ENCODE assay signal across 8 cellular contexts in the genomic region with DNA sequence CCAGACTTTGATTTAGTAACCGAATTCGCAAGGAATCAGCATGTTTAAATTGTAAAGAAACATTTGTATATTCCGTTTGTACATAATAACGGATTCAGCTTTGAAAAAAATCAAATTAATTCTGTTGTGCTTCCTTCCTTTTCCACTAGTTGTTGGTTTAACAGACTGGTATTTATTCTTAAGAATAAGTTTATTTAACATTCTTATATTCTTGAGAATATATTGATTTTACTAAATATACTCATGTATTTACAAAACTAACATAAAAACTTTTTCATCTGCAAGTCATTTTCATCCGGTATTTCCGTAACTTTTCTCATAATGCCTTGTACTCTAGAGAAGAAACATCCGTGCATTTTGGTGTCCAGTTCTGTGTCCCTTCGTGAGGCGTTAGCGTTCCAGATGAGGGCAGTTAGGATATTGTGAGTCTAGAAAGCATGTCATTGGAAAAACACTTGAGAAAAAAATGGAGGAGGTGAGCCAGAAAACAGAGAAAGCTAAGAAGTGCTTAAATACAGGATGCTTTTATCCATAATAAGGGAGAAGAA. TPM values are rescaled to one million over a fixed set of nuclear protein-coding genes. Genes with fewer than 3 reads are reported as not detected.
A peak's percentile ranks its signal among the peaks of the same experiment; 100 is the strongest.
DNase-seq lines count a peak whose midpoint lies in the region; ATAC-seq and TF ChIP-seq lines count a peak whose summit lies in the region.

No MANE protein-coding gene starts in this region.

- no peak for TF ChIP-seq EP300 in stomach (IDR thresholded peaks at IDR 0.05)

- H3K36me3 ChIP-seq in iPS-18a (ENCODE audit: control insufficient read depth, low read depth, low read length) (no peaks in the 10 kb centered on the region), stomach (peaks cover 0 to 17% (median 7%) of the 10 kb centered on the region in 4 donors)

- peak overlapping the region; percentile 81 for H3K27ac Mint-ChIP-seq in activated T-helper 1 cell treated with anti-CD3 and anti-CD28 coated beads, Interleukin-12 subunit alpha, Interleukin-12 subunit beta, Interleukin-2, Interleukin-4 antibody, amounts not matched to agents 30 ng/mL and 10 ng/mL and 1 ng/mL, durations not matched to agents 14 hours and 24 hours and 36 hours

- H3K27me3 ChIP-seq in iPS-18a (ENCODE audit: control insufficient read depth, insufficient read depth, low read length) (no peaks in the 10 kb centered on the region), stomach (no peaks in the 10 kb centered on the region)

- no peak for DNase-seq in activated T-cell treated with anti-CD3 and anti-CD28 coated beads, Interleukin-2, amount 50 U/mL, for 4 hours
- DNase-seq in activated T-cell treated with anti-CD3 and anti-CD28 coated beads, Interleukin-2, amount 50 U/mL, for 48 hours: no peak
- no peak for DNase-seq in activated T-helper 1 cell treated with anti-CD3 and anti-CD28 coated beads, Interleukin-12 subunit alpha, Interleukin-12 subunit beta, Interleukin-2, Interleukin-4 antibody, amounts not matched to agents 30 ng/mL and 10 ng/mL and 1 ng/mL, durations not matched to agents 14 hours and 24 hours and 36 hours (ENCODE audit: low spot score)
- DNase-seq in stomach: no peak
- no peak for DNase-seq in NCI-H345 treated with DMSO at 0.1 percent for 48 hours (lab: John Stamatoyannopoulos, UW; ENCODE audit: unreplicated experiment)

- peaks cover 14% of the 10 kb centered on the region for H3K36me3 Mint-ChIP-seq in activated T-cell treated with anti-CD3 and anti-CD28 coated beads, Interleukin-2, amount 50 U/mL, for 4 hours (ENCODE audit: insufficient read depth)
- H3K36me3 Mint-ChIP-seq in activated T-helper 1 cell treated with anti-CD3 and anti-CD28 coated beads, Interleukin-12 subunit alpha, Interleukin-12 subunit beta, Interleukin-2, Interleukin-4 antibody, amounts not matched to agents 30 ng/mL and 10 ng/mL and 1 ng/mL, durations not matched to agents 14 hours and 24 hours and 36 hours (ENCODE audit: low read depth): peaks cover 26% of the 10 kb centered on the region

- intact Hi-C loops in activated T-helper 1 cell treated with anti-CD3 and anti-CD28 coated beads, Interleukin-12 subunit alpha, Interleukin-12 subunit beta, Interleukin-2, Interleukin-4 antibody, amounts not matched to agents 30 ng/mL and 10 ng/mL and 1 ng/mL, durations not matched to agents 14 hours and 24 hours and 36 hours (cut with micrococcal nuclease): loop anchor here (1.0 to 10.0 kb wide), 7 partner anchors 24 to 1370 kb away; partner anchors contain the start of genes ECI2, GMDS, SERPINB1 and SERPINB9
- intact Hi-C loops in stomach (cut with DNase I; ENCODE audit: low total_unique reads): no loop called here

- no peak for TF ChIP-seq CTCF in stomach (IDR thresholded peaks at IDR 0.05)

- peaks cover 48% of the 10 kb centered on the region for H3K4me1 Mint-ChIP-seq in activated T-cell treated with anti-CD3 and anti-CD28 coated beads, Interleukin-2, amount 50 U/mL, for 4 hours (ENCODE audit: low read depth)
- H3K4me1 Mint-ChIP-seq in activated T-helper 1 cell treated with anti-CD3 and anti-CD28 coated beads, Interleukin-12 subunit alpha, Interleukin-12 subunit beta, Interleukin-2, Interleukin-4 antibody, amounts not matched to agents 30 ng/mL and 10 ng/mL and 1 ng/mL, durations not matched to agents 14 hours and 24 hours and 36 hours (ENCODE audit: low read depth): peaks cover 45% of the 10 kb centered on the region

- peak overlapping the region; percentile 68 for H3K9ac ChIP-seq in iPS-18a (ENCODE audit: low read length)

- H3K27me3 Mint-ChIP-seq in activated T-cell treated with anti-CD3 and anti-CD28 coated beads, Interleukin-2, amount 50 U/mL, for 4 hours (ENCODE audit: low read depth): no peaks in the 10 kb centered on the region
- H3K27me3 Mint-ChIP-seq in activated T-helper 1 cell treated with anti-CD3 and anti-CD28 coated beads, Interleukin-12 subunit alpha, Interleukin-12 subunit beta, Interleukin-2, Interleukin-4 antibody, amounts not matched to agents 30 ng/mL and 10 ng/mL and 1 ng/mL, durations not matched to agents 14 hours and 24 hours and 36 hours (ENCODE audit: insufficient read depth): no peaks in the 10 kb centered on the region

- ATAC-seq in activated T-cell treated with anti-CD3 and anti-CD28 coated beads, Interleukin-2, amount 50 U/mL, for 4 hours: no peak
- ATAC-seq in HG03196 (IDR thresholded peaks at IDR 0.05; ENCODE audit: unreplicated experiment): no peak
- ATAC-seq in GM18868 (IDR thresholded peaks at IDR 0.05; ENCODE audit: unreplicated experiment): no peak

- TF ChIP-seq POLR2A in stomach (IDR thresholded peaks at IDR 0.05): no peak

- H3K4me3 Mint-ChIP-seq in activated T-cell treated with anti-CD3 and anti-CD28 coated beads, Interleukin-2, amount 50 U/mL, for 4 hours: peak overlapping the region; percentile 93
- peak overlapping the region; percentile 96 for H3K4me3 Mint-ChIP-seq in activated T-helper 1 cell treated with anti-CD3 and anti-CD28 coated beads, Interleukin-12 subunit alpha, Interleukin-12 subunit beta, Interleukin-2, Interleukin-4 antibody, amounts not matched to agents 30 ng/mL and 10 ng/mL and 1 ng/mL, durations not matched to agents 14 hours and 24 hours and 36 hours

- no peaks in the 10 kb centered on the region for H3K9me3 Mint-ChIP-seq in activated T-cell treated with anti-CD3 and anti-CD28 coated beads, Interleukin-2, amount 50 U/mL, for 4 hours
- no peaks in the 10 kb centered on the region for H3K9me3 Mint-ChIP-seq in activated T-helper 1 cell treated with anti-CD3 and anti-CD28 coated beads, Interleukin-12 subunit alpha, Interleukin-12 subunit beta, Interleukin-2, Interleukin-4 antibody, amounts not matched to agents 30 ng/mL and 10 ng/mL and 1 ng/mL, durations not matched to agents 14 hours and 24 hours and 36 hours

- peak overlapping the region; percentile 92 for H3K4me3 ChIP-seq in iPS-18a (ENCODE audit: low read length)
- peak overlapping the region; percentile 90 to 92 (median 91) for H3K4me3 ChIP-seq in stomach

- no peak overlapping the region for H3K27ac ChIP-seq in iPS-18a (ENCODE audit: low read length)
- peak overlapping the region in 4 of 5 donors; percentile 93 to 96 (median 94) for H3K27ac ChIP-seq in stomach

- 3 to 7% (median 3%) methylated on average over 10 of the region's 10 CpGs for WGBS in stomach, 5 donors

- H3K4me1 ChIP-seq in iPS-18a (ENCODE audit: control insufficient read depth, low read depth, low read length) (peaks cover 22% of the 10 kb centered on the region), stomach (peaks cover 25 to 55% (median 46%) of the 10 kb centered on the region in 4 donors)

- H3K9me3 ChIP-seq in iPS-18a (ENCODE audit: control insufficient read depth, low read depth, low read length) (no peaks in the 10 kb centered on the region), stomach (no peaks in the 10 kb centered on the region)

RNA-seq across cellular contexts. Expression of gene WRNIP1, which starts 1.6 kb away (rescaled TPM):
- total RNA-seq in activated T-cell treated with anti-CD3 and anti-CD28 coated beads, Interleukin-2, amount 50 U/mL, for 4 hours: 10 to 100 TPM; 44.1 to 52.1 (median 49.0) TPM
- total RNA-seq in activated T-helper 1 cell treated with anti-CD3 and anti-CD28 coated beads, Interleukin-12 subunit alpha, Interleukin-12 subunit beta, Interleukin-2, Interleukin-4 antibody, amounts not matched to agents 30 ng/mL and 10 ng/mL and 1 ng/mL, durations not matched to agents 14 hours and 24 hours and 36 hours: 47.5 and 51.3 TPM in 2 replicates
- 100 to 1,000 TPM in 1 of 5 donors, 10 to 100 TPM in 4; 29.7 to 196 (median 39.7) TPM for total RNA-seq in stomach
- polyA plus RNA-seq in stomach: 10 to 100 TPM; 32.2 to 51.4 (median 37.3) TPM

RNA-seq across cellular contexts. Expression of gene MYLK4, which starts 16.1 kb away (rescaled TPM):
- total RNA-seq in activated T-cell treated with anti-CD3 and anti-CD28 coated beads, Interleukin-2, amount 50 U/mL, for 4 hours: under 1 TPM; 0.08 to 0.18 (median 0.11) TPM
- 0.10 TPM in 2 replicates for total RNA-seq in activated T-helper 1 cell treated with anti-CD3 and anti-CD28 coated beads, Interleukin-12 subunit alpha, Interleukin-12 subunit beta, Interleukin-2, Interleukin-4 antibody, amounts not matched to agents 30 ng/mL and 10 ng/mL and 1 ng/mL, durations not matched to agents 14 hours and 24 hours and 36 hours
- total RNA-seq in stomach: 1 to 10 TPM in 1 of 5 donors, under 1 TPM in 1, not detected in 3; 0.87 to 1.3 TPM
- polyA plus RNA-seq in stomach: under 1 TPM; 0.12 to 0.43 (median 0.15) TPM
